Comparison of ENCODE assay signal across 8 cellular contexts in genomic region chr2:134917219-134917957, GRCh38. TPM values are rescaled to one million over a fixed set of nuclear protein-coding genes. Genes with fewer than 3 reads are reported as not detected.
DNase-seq lines count a peak whose midpoint lies in the region; ATAC-seq lines count a peak whose summit lies in the region.

No MANE protein-coding gene starts in this region.

- DNase-seq in COLO668 (lab: John Stamatoyannopoulos, UW; ENCODE audit: unreplicated experiment): peak; percentile 23
- DNase-seq in M059J (ENCODE audit: low read depth): peak; percentile 10
- peak; percentile 36 for DNase-seq in activated naive CD8-positive, alpha-beta T cell treated with anti-CD3 and anti-CD28 coated beads, Interleukin-2, amount 10 ng/mL, durations not matched to agents 7 days and 5 days
- DNase-seq in immature natural killer cell: no peak
- peak; percentile 3 to 11 for DNase-seq in stimulated activated CD4-positive, alpha-beta T cell treated with anti-CD3 and anti-CD28 coated beads, Interleukin-2, amount 100 ng/mL, for 48 hours
- DNase-seq in cortex of kidney (lab: John Stamatoyannopoulos, UW): no peak
- no peak for DNase-seq in NCI-H524 treated with DMSO at 0.1 percent for 48 hours (lab: John Stamatoyannopoulos, UW)

- no peak for ATAC-seq in activated naive CD8-positive, alpha-beta T cell treated with anti-CD3 and anti-CD28 coated beads, Interleukin-2, amount 10 ng/mL, durations not matched to agents 7 days and 5 days (ENCODE audit: low read depth)
- no peak for ATAC-seq in HG03196 (IDR thresholded peaks at IDR 0.05; ENCODE audit: unreplicated experiment)

- H3K4me1 Mint-ChIP-seq in activated naive CD8-positive, alpha-beta T cell treated with anti-CD3 and anti-CD28 coated beads, Interleukin-2, amount 10 ng/mL, durations not matched to agents 7 days and 5 days: peaks cover 11% of the 10 kb centered on the region
- peaks cover 42 to 45% of the 10 kb centered on the region in 2 donors for H3K4me1 Mint-ChIP-seq in immature natural killer cell

- POLR2A ChIA-PET in activated naive CD8-positive, alpha-beta T cell treated with anti-CD3 and anti-CD28 coated beads, Interleukin-2, amount 10 ng/mL, durations not matched to agents 7 days and 5 days (lab: Charles Lee): interaction anchor here (1.3 to 2.0 kb wide), 4 partner anchors 9 to 824 kb away, joined by 3 to 10 read pairs (median 3); partner anchors contain the start of genes R3HDM1, UBXN4 and ZRANB3

- H3K27ac Mint-ChIP-seq in activated naive CD8-positive, alpha-beta T cell treated with anti-CD3 and anti-CD28 coated beads, Interleukin-2, amount 10 ng/mL, durations not matched to agents 7 days and 5 days: peak overlapping the region; percentile 96
- peak overlapping the region; percentile 89 to 99 (median 98) for H3K27ac Mint-ChIP-seq in immature natural killer cell

- H3K36me3 Mint-ChIP-seq in activated naive CD8-positive, alpha-beta T cell treated with anti-CD3 and anti-CD28 coated beads, Interleukin-2, amount 10 ng/mL, durations not matched to agents 7 days and 5 days: peaks cover 8% of the 10 kb centered on the region
- H3K36me3 Mint-ChIP-seq in immature natural killer cell: peaks cover 0 to 8% (median 5%) of the 10 kb centered on the region in 3 donors

- H3K9me3 Mint-ChIP-seq in activated naive CD8-positive, alpha-beta T cell treated with anti-CD3 and anti-CD28 coated beads, Interleukin-2, amount 10 ng/mL, durations not matched to agents 7 days and 5 days: peaks cover 4% of the 10 kb centered on the region
- H3K9me3 Mint-ChIP-seq in immature natural killer cell: peaks cover 0 to 2% (median 0%) of the 10 kb centered on the region in 6 donors

- H3K4me3 Mint-ChIP-seq in activated naive CD8-positive, alpha-beta T cell treated with anti-CD3 and anti-CD28 coated beads, Interleukin-2, amount 10 ng/mL, durations not matched to agents 7 days and 5 days: peak overlapping the region; percentile 97
- H3K4me3 Mint-ChIP-seq in immature natural killer cell: peak overlapping the region; percentile 87 to 99 (median 97)

- no peaks in the 10 kb centered on the region for H3K27me3 Mint-ChIP-seq in activated naive CD8-positive, alpha-beta T cell treated with anti-CD3 and anti-CD28 coated beads, Interleukin-2, amount 10 ng/mL, durations not matched to agents 7 days and 5 days
- peaks cover 8 to 17% (median 16%) of the 10 kb centered on the region in 3 donors for H3K27me3 Mint-ChIP-seq in immature natural killer cell (ENCODE audit: low read depth in 3 of 3)

RNA-seq across cellular contexts. Expression of gene CCNT2, which starts 1.2 kb away (rescaled TPM):
- 11.7 and 18.1 TPM in 2 replicates for total RNA-seq in M059J (2014; rRNA removed; shearing (Covaris generic))
- total RNA-seq in activated naive CD8-positive, alpha-beta T cell treated with anti-CD3 and anti-CD28 coated beads, Interleukin-2, amount 10 ng/mL, durations not matched to agents 7 days and 5 days: 10 to 100 TPM; 48.3 to 50.3 TPM
- polyA plus RNA-seq in immature natural killer cell: 10 to 100 TPM; 16.6 to 21.5 (median 19.7) TPM

Comparison
In these comparisons a context has a peak if more than half of its experiments do, and no peak if none do; other contexts are left out.
1. DNase-seq: peak in COLO668 (single experiment), M059J (single experiment), activated naive CD8-positive, alpha-beta T cell treated with anti-CD3 and anti-CD28 coated beads, Interleukin-2, amount 10 ng/mL, durations not matched to agents 7 days and 5 days (single experiment) and stimulated activated CD4-positive, alpha-beta T cell treated with anti-CD3 and anti-CD28 coated beads, Interleukin-2, amount 100 ng/mL, for 48 hours (2 of 2); none in immature natural killer cell (0 of 3), cortex of kidney (single experiment) and NCI-H524 treated with DMSO at 0.1 percent for 48 hours (single experiment).